Comparison of ENCODE assay signal across 8 cellular contexts in genomic region chr15:84725001-84725491, GRCh38. TPM values are rescaled to one million over a fixed set of nuclear protein-coding genes. Genes with fewer than 3 reads are reported as not detected.
A peak's percentile ranks its signal among the peaks of the same experiment; 100 is the strongest.
DNase-seq lines count a peak whose midpoint lies in the region; ATAC-seq and TF ChIP-seq lines count a peak whose summit lies in the region.

No MANE protein-coding gene starts in this region.

- intact Hi-C loops in esophagus muscularis mucosa (cut with DNase I) = no loop called here

- no peak for TF ChIP-seq CTCF in esophagus muscularis mucosa (IDR thresholded peaks at IDR 0.05)

- 39% methylated on average over 1 of the region's 1 CpG for WGBS in esophagus muscularis mucosa

- peaks cover 0 to 13% (median 9%) of the 10 kb centered on the region in 4 donors for H3K4me1 ChIP-seq in esophagus muscularis mucosa

- no peaks in the 10 kb centered on the region for H3K9me3 ChIP-seq in esophagus muscularis mucosa

- peak; percentile 86 for ATAC-seq in GM21447 (IDR thresholded peaks at IDR 0.05; ENCODE audit: unreplicated experiment)
- ATAC-seq in GM21619 (IDR thresholded peaks at IDR 0.05; ENCODE audit: unreplicated experiment) = no peak

- H3K4me3 ChIP-seq in esophagus muscularis mucosa (no peak overlapping the region), skin epidermis (no peak overlapping the region)

- H3K27ac ChIP-seq in esophagus muscularis mucosa (replicated peaks in 1 of 4) (peak overlapping the region; percentile 42 to 58 (median 54)), skin epidermis (peak overlapping the region in 15 of 21 experiments; percentile 17 to 69 (median 43))

- no peak for TF ChIP-seq EP300 in esophagus muscularis mucosa (IDR thresholded peaks at IDR 0.05)

- no peak for TF ChIP-seq POLR2A in esophagus muscularis mucosa (IDR thresholded peaks at IDR 0.05; ENCODE audit: low read depth)

- DNase-seq in AG20443 (ENCODE audit: low spot score) (peak; percentile 63), RPMI8226 (peak; percentile 91), esophagus muscularis mucosa (ENCODE audit: extremely low spot score) (no peak), NCI-H146 (lab: John Stamatoyannopoulos, UW) (no peak), LoVo (ENCODE audit: low spot score) (no peak)

- H3K27me3 ChIP-seq in esophagus muscularis mucosa = no peaks in the 10 kb centered on the region

- no peaks in the 10 kb centered on the region for H3K36me3 ChIP-seq in esophagus muscularis mucosa

RNA-seq across cellular contexts. Expression of gene SEC11A, which starts 9.1 kb away (rescaled TPM):
- 10 to 100 TPM; 57.4 to 90.3 (median 73.5) TPM for total RNA-seq in esophagus muscularis mucosa

RNA-seq across cellular contexts. Expression of gene ZNF592, which starts 23.3 kb away (rescaled TPM):
- total RNA-seq in esophagus muscularis mucosa = 10 to 100 TPM; 13.8 to 22.3 (median 20.2) TPM

Comparison
In these comparisons a context has a peak if more than half of its experiments do, and no peak if none do; other contexts are left out.
1. DNase-seq: peak in AG20443 (single experiment) and RPMI8226 (single experiment); none in esophagus muscularis mucosa (single experiment), NCI-H146 (single experiment) and LoVo (single experiment).